In the genomic region with DNA sequence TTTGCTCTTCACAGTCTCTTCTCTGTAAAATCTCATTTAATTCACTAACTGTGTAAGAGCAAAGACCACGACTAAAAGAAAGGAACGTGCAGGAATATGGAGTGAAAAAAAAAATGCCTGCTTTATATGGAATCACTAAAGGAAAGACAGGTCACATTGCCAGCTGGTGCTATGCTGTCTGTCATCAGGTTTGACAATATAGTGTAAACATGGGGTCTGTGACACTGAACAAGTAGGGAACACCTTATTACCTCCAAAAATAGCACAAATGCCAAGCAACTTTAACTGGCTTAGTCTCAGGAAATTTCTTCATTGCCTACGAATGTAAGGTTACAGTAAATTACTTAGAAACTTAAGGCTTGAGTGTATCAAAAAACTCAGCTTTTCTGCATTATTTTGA, we compare ENCODE assay signal across 6 cellular contexts.
"Had no signal": no experiment of that assay in that cellular context is flagged by ENCODE, and none has a peak within 500 bp of the region (broad histone marks: within the 10 kb centered on the region; RNA-seq: fewer than 3 reads in every experiment).

No MANE protein-coding gene starts in this region.

- H3K27ac ChIP-seq: HL-60 had no signal

- H3K4me3 ChIP-seq: GM23338 had no signal

- H2AFZ ChIP-seq: GM23338 had no signal

- H3K4me2 ChIP-seq: GM23338 had no signal

- DNase-seq: H9, HCEC 1CT, KBM-7 had no signal

- ATAC-seq: GM23338, HepG2 had no signal
